ENCODE assay signal across 23 cellular contexts in the genomic region with DNA sequence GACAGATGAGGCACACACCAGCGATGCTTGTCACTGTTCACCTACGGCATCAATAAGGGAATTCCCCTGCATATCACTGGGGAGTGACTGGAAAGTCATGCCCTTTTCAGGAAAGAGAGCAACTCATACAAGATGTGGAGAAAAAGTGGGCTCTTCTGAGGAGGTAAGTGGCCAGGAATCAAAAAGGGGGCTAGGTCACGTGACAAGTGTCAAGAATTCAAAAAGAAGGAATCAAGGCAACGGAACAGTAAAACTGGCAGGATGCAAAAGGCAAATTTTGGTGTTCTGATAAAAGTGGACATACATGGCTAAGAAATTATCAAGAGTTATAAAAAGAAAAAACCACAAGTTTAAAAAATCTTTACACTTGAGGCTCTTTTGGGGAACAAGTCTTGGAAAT.
"Had no signal": no experiment of that assay in that cellular context is flagged by ENCODE, and none has a peak within 500 bp of the region (broad histone marks: within the 10 kb centered on the region; RNA-seq: fewer than 3 reads in every experiment).

No MANE protein-coding gene starts in this region.

- FAIRE-seq: HTR-8/SVneo had no signal

- H3K4me1 Mint-ChIP-seq: T-cell had no signal

- H3K4me3 Mint-ChIP-seq: T-cell had no signal

- H3K4me2 ChIP-seq: SK-N-SH had no signal

- H3K27ac ChIP-seq: HL-60, RWPE1 had no signal

- DNase-seq: Kasumi-1, KG1, MM.1S, NCI-H1092 treated with DMSO at 0.1 percent for 48 hours, NCI-H1436, NCI-H187, NCI-H2029, NCI-H2081 treated with DMSO at 0.1 percent for 48 hours, NCI-H2171, NCI-H226, NCI-H446, NCI-H510A, NCI-H524 treated with DMSO at 0.1 percent for 48 hours, NCI-H774, PC-3, SHP77, SK-N-SH, SW 1271, T-cell had no signal

- H3K9me3 ChIP-seq: SK-N-SH had no signal

- ATAC-seq: Panc1, PC-3, T-cell had no signal

- H3K9me3 Mint-ChIP-seq: T-cell had no signal

- H3K27ac Mint-ChIP-seq: T-cell had no signal

- H3K36me3 Mint-ChIP-seq: T-cell had no signal

- H3K9ac ChIP-seq: SK-N-SH had no signal
